Comparison of ENCODE assay signal across 15 cellular contexts in genomic region chr7:41237956-41238355, GRCh38.
DNase-seq lines count a peak whose midpoint lies in the region; ATAC-seq, FAIRE-seq and TF ChIP-seq lines count a peak whose summit lies in the region.
"Had no signal": no experiment of that assay in that cellular context is flagged by ENCODE, and none has a peak within 500 bp of the region (broad histone marks: within the 10 kb centered on the region; RNA-seq: fewer than 3 reads in every experiment).

No MANE protein-coding gene starts in this region.

- peaks cover 23% of the 10 kb centered on the region for H3K4me1 Mint-ChIP-seq in MCF 10A (ENCODE audit: insufficient read depth, unreplicated experiment)

- H2AFZ ChIP-seq in mammary epithelial cell (ENCODE audit: low read depth, low read length) (peak overlapping the region; percentile 25), keratinocyte (ENCODE audit: control insufficient read depth, low read length) (no peak overlapping the region)

- no peak for ATAC-seq in RWPE2 (ENCODE audit: low read depth)
- ATAC-seq: HCT116 had no signal

- BruUV-seq in mammary epithelial cell (replicated peaks; lab: Mats Ljungman, UMichigan) (no TSS peak), MCF 10A (replicated peaks; lab: Mats Ljungman, UMichigan) (no TSS peak)

- dilution Hi-C loops in mammary epithelial cell (cut with HindIII; ENCODE audit: low sequenced_read_pairs) (no loop called here), keratinocyte (cut with MboI; ENCODE audit: extremely low pct_ligation_motif_present, low sequenced_read_pairs) (no loop called here)

- H4K20me1 ChIP-seq in mammary epithelial cell (ENCODE audit: insufficient read depth, low read length) = no peaks in the 10 kb centered on the region
- no peaks in the 10 kb centered on the region for H4K20me1 ChIP-seq in keratinocyte (ENCODE audit: control insufficient read depth, extremely low read depth, insufficient read depth, low read length)
- H4K20me1 ChIP-seq: BLaER1 had no signal

- FAIRE-seq in keratinocyte (lab: Jason Lieb, UNC) (no peak), urothelium cell line (lab: Jason Lieb, UNC) (peak; percentile 40)
- FAIRE-seq: GM12891, H1 had no signal

- no peaks in the 10 kb centered on the region for H3K27me3 Mint-ChIP-seq in MCF 10A (ENCODE audit: insufficient read depth, unreplicated experiment)

- no peak for DNase-seq in mammary epithelial cell
- DNase-seq in MCF 10A (ENCODE audit: unreplicated experiment) = no peak
- no peak for DNase-seq in RWPE2 (ENCODE audit: low spot score)
- DNase-seq in keratinocyte (ENCODE audit: low read depth, low spot score) = no peak
- no peak for DNase-seq in urothelium cell line (ENCODE audit: low spot score)
- no peak for DNase-seq in NCI-H526 (lab: John Stamatoyannopoulos, UW)
- no peak for DNase-seq in H7
- no peak for DNase-seq in kidney glomerular epithelial cell (lab: John Stamatoyannopoulos, UW)
- DNase-seq: AML-193, DMS79 had no signal

- H3K9me3 Mint-ChIP-seq in MCF 10A (ENCODE audit: unreplicated experiment) = peaks cover 6% of the 10 kb centered on the region

- in situ Hi-C loops in mammary epithelial cell (cut with MboI; ENCODE audit: low sequenced_read_pairs in 2 of 2) = no loop called here

- H3K4me3 ChIP-seq in mammary epithelial cell (replicated peaks in 1 of 3; ENCODE audit: insufficient read depth in 1 of 3, low read depth in 2 of 3, low read length in 3 of 3) (no peak overlapping the region), RWPE2 (ENCODE audit: severe bottlenecking) (no peak overlapping the region), keratinocyte (ENCODE audit: control insufficient read depth in 2 of 3, extremely low read depth in 1 of 3, insufficient read depth in 2 of 3, low read depth in 1 of 3, low read length in 3 of 3) (no peak overlapping the region), H7 (ENCODE audit: insufficient read depth, low read depth, low read length) (no peak overlapping the region)
- H3K4me3 ChIP-seq: BLaER1 had no signal

- H3K4me2 ChIP-seq in mammary epithelial cell (ENCODE audit: insufficient read depth, low read depth, low read length) (peak overlapping the region; percentile 17), keratinocyte (ENCODE audit: control insufficient read depth, extremely low read depth, insufficient read depth, low read depth, low read length) (no peak overlapping the region)
- H3K4me2 ChIP-seq: BLaER1 had no signal

- WGBS in mammary epithelial cell (ENCODE audit: low coverage, missing lambda C conversion rate) = 95% methylated on average over 4 of the region's 4 CpGs

- H3K9ac ChIP-seq in mammary epithelial cell (ENCODE audit: insufficient read depth, low read length) (no peak overlapping the region), keratinocyte (ENCODE audit: control insufficient read depth, extremely low read depth, insufficient read depth, low read length) (no peak overlapping the region)
- H3K9ac ChIP-seq: BLaER1 had no signal

- no peaks in the 10 kb centered on the region for H3K9me3 ChIP-seq in mammary epithelial cell (replicated peaks; ENCODE audit: insufficient read depth, low read length)
- peaks cover 5% of the 10 kb centered on the region for H3K9me3 ChIP-seq in RWPE2 (ENCODE audit: severe bottlenecking)
- H3K9me3 ChIP-seq in keratinocyte (ENCODE audit: control insufficient read depth, low read depth, low read length) = no peaks in the 10 kb centered on the region
- H3K9me3 ChIP-seq: BLaER1 had no signal

- no peaks in the 10 kb centered on the region for H3K36me3 ChIP-seq in mammary epithelial cell (ENCODE audit: insufficient read depth, low read length)
- H3K36me3 ChIP-seq in RWPE2 (ENCODE audit: low read depth) = no peaks in the 10 kb centered on the region
- no peaks in the 10 kb centered on the region for H3K36me3 ChIP-seq in keratinocyte (ENCODE audit: control insufficient read depth in 2 of 2, extremely low read depth in 1 of 2, insufficient read depth in 2 of 2, low read length in 2 of 2)
- no peaks in the 10 kb centered on the region for H3K36me3 ChIP-seq in H7 (replicated peaks; ENCODE audit: control insufficient read depth, insufficient read depth, low read length)
- H3K36me3 ChIP-seq: BLaER1 had no signal

- no peaks in the 10 kb centered on the region for H3K36me3 Mint-ChIP-seq in MCF 10A (ENCODE audit: insufficient read depth, unreplicated experiment)

- no peaks in the 10 kb centered on the region for H3K9me1 ChIP-seq in keratinocyte (ENCODE audit: control insufficient read depth, extremely low read depth, insufficient read depth, low read length)

- no peaks in the 10 kb centered on the region for H3K79me2 ChIP-seq in mammary epithelial cell (ENCODE audit: insufficient read depth, low read length)
- H3K79me2 ChIP-seq in keratinocyte (ENCODE audit: control insufficient read depth, insufficient read depth, low read length) = no peaks in the 10 kb centered on the region

- no peak overlapping the region for H3K27ac Mint-ChIP-seq in MCF 10A (ENCODE audit: low read depth, unreplicated experiment)

- no peak overlapping the region for H3K4me3 Mint-ChIP-seq in MCF 10A (ENCODE audit: unreplicated experiment)

- intact Hi-C loops in mammary epithelial cell (cut with micrococcal nuclease) = no loop called here
- intact Hi-C loops in MCF 10A (cut with micrococcal nuclease) = no loop called here

- CTCF ChIA-PET in mammary epithelial cell (lab: Charles Lee; ENCODE audit: low non-redundant PET) (no interaction called here), MCF 10A (lab: Yijun Ruan, JAX) (no interaction called here)

- no peak for TF ChIP-seq CTCF in mammary epithelial cell (conservative IDR thresholded peaks at IDR 0.05 in 1 of 2, IDR thresholded peaks at IDR 0.05 in 1 of 2; ENCODE audit: extremely low read depth in 1 of 2, insufficient read depth in 1 of 2, low read depth in 1 of 2, low read length in 2 of 2)
- TF ChIP-seq CTCF in MCF 10A (IDR thresholded peaks at IDR 0.05; ENCODE audit: unreplicated experiment) = no peak
- no peak for TF ChIP-seq CTCF in RWPE2 (IDR thresholded peaks at IDR 0.05; ENCODE audit: poor library complexity, severe bottlenecking)
- TF ChIP-seq CTCF in keratinocyte (optimal IDR thresholded peaks at IDR 0.05 in 1 of 3, IDR thresholded peaks at IDR 0.05 in 1 of 3, conservative IDR thresholded peaks at IDR 0.05 in 1 of 3; ENCODE audit: extremely low read depth in 1 of 3, insufficient read depth in 2 of 3, low read length in 3 of 3) = no peak

- H3K4me1 ChIP-seq in mammary epithelial cell (ENCODE audit: insufficient read depth, low read length) (peaks cover 22% of the 10 kb centered on the region), RWPE2 (ENCODE audit: insufficient read depth, poor library complexity, severe bottlenecking) (peaks cover 38% of the 10 kb centered on the region), keratinocyte (ENCODE audit: control insufficient read depth, extremely low read depth, insufficient read depth, low read length) (peaks cover 22% of the 10 kb centered on the region)
- H3K4me1 ChIP-seq: BLaER1 had no signal

- peak overlapping the region; percentile 83 for H3K27ac ChIP-seq in mammary epithelial cell (ENCODE audit: insufficient read depth, low read depth, low read length)
- peak overlapping the region; percentile 91 for H3K27ac ChIP-seq in RWPE2 (ENCODE audit: poor library complexity, severe bottlenecking)
- H3K27ac ChIP-seq in keratinocyte (ENCODE audit: control insufficient read depth, insufficient read depth, low read length) = peak overlapping the region; percentile 81
- H3K27ac ChIP-seq: 22Rv1, BLaER1 had no signal

- no peaks in the 10 kb centered on the region for H3K27me3 ChIP-seq in mammary epithelial cell (ENCODE audit: insufficient read depth, low read length)
- H3K27me3 ChIP-seq in RWPE2 (ENCODE audit: insufficient read depth, poor library complexity, severe bottlenecking) = no peaks in the 10 kb centered on the region
- no peaks in the 10 kb centered on the region for H3K27me3 ChIP-seq in keratinocyte (ENCODE audit: control insufficient read depth, extremely low read depth, insufficient read depth, low read length)
- no peaks in the 10 kb centered on the region for H3K27me3 ChIP-seq in H7 (ENCODE audit: control insufficient read depth, insufficient read depth, low read length)
- H3K27me3 ChIP-seq: BLaER1 had no signal

- POLR2A ChIA-PET in MCF 10A (lab: Yijun Ruan, JAX) = no interaction called here
